Comparison of ENCODE assay signal across 15 cellular contexts in the genomic region with DNA sequence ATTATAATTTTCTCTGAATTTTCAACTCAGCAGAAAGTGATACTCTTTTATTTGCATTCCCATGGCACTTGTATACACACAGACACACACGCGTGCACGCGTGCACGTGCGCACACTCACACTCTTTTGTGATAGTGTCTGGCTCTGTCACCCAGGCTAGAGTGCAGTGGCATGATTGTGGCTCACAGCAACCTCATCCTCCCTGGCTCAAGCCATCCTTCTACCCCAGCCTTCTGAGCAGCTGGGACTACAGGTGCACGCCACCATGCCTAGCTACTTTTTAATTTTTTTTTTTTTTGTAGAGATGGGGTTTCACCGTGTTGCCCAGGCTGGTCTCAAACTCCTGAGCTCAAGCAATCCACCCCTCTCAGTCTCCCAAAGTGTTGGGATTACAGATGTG.
A peak's percentile ranks its signal among the peaks of the same experiment; 100 is the strongest.
DNase-seq lines count a peak whose midpoint lies in the region; ATAC-seq and TF ChIP-seq lines count a peak whose summit lies in the region.
"Had no signal": no experiment of that assay in that cellular context is flagged by ENCODE, and none has a peak within 500 bp of the region (broad histone marks: within the 10 kb centered on the region; RNA-seq: fewer than 3 reads in every experiment).

No MANE protein-coding gene starts in this region.

- no peak overlapping the region for H3K4me3 Mint-ChIP-seq in activated T-cell treated with anti-CD3 and anti-CD28 coated beads, Interleukin-2, amount 50 U/mL, for 72 hours
- H3K4me3 Mint-ChIP-seq: CD14-positive monocyte; CD4-positive, alpha-beta T cell; CD8-positive, alpha-beta memory T cell; HFFc6 had no signal

- H3K4me3 ChIP-seq in colonic mucosa, result no peak overlapping the region
- H3K4me3 ChIP-seq: HAP-1 had no signal

- no peaks in the 10 kb centered on the region for H3K9me3 ChIP-seq in colonic mucosa
- H3K9me3 ChIP-seq: HAP-1 had no signal

- no peaks in the 10 kb centered on the region for H3K27me3 ChIP-seq in colonic mucosa

- ATAC-seq in activated T-cell treated with anti-CD3 and anti-CD28 coated beads, Interleukin-2, amount 50 U/mL, for 72 hours (replicated peaks in 1 of 2), result no peak
- ATAC-seq in HG02884 (IDR thresholded peaks at IDR 0.05; ENCODE audit: unreplicated experiment), result no peak

- H3K4me1 ChIP-seq in colonic mucosa, result no peaks in the 10 kb centered on the region
- H3K4me1 ChIP-seq: HAP-1 had no signal

- H3K27me3 Mint-ChIP-seq in activated T-cell treated with anti-CD3 and anti-CD28 coated beads, Interleukin-2, amount 50 U/mL, for 72 hours (ENCODE audit: low read depth), result no peaks in the 10 kb centered on the region
- H3K27me3 Mint-ChIP-seq: CD4-positive, alpha-beta T cell had no signal

- TF ChIP-seq CTCF in colonic mucosa (IDR thresholded peaks at IDR 0.05), result no peak

- intact Hi-C loops in colonic mucosa (cut with DNase I), result no loop called here

- peak overlapping the region; percentile 1 for H3K27ac ChIP-seq in colonic mucosa
- H3K27ac ChIP-seq: 22Rv1 had no signal

- H3K27ac Mint-ChIP-seq in activated T-cell treated with anti-CD3 and anti-CD28 coated beads, Interleukin-2, amount 50 U/mL, for 72 hours, result peak overlapping the region; percentile 27
- H3K27ac Mint-ChIP-seq: CD14-positive monocyte; CD4-positive, alpha-beta T cell; CD8-positive, alpha-beta memory T cell; HFFc6 had no signal

- no peaks in the 10 kb centered on the region for H3K36me3 Mint-ChIP-seq in activated T-cell treated with anti-CD3 and anti-CD28 coated beads, Interleukin-2, amount 50 U/mL, for 72 hours (ENCODE audit: insufficient read depth in 2 of 2)
- H3K36me3 Mint-ChIP-seq: CD14-positive monocyte; CD8-positive, alpha-beta memory T cell had no signal

- peaks cover 0 to 2% of the 10 kb centered on the region in 2 donors for H3K9me3 Mint-ChIP-seq in activated T-cell treated with anti-CD3 and anti-CD28 coated beads, Interleukin-2, amount 50 U/mL, for 72 hours
- H3K9me3 Mint-ChIP-seq: CD4-positive, alpha-beta T cell; HFFc6 had no signal

- no peaks in the 10 kb centered on the region for H3K36me3 ChIP-seq in colonic mucosa
- H3K36me3 ChIP-seq: HAP-1 had no signal

- no peak for DNase-seq in activated T-cell treated with anti-CD3 and anti-CD28 coated beads, Interleukin-2, amount 50 U/mL, for 72 hours
- DNase-seq in activated T-cell treated with anti-CD3 and anti-CD28 coated beads, Interleukin-2, amount 50 U/mL, for 1 hour, result no peak
- DNase-seq in NAMALWA (ENCODE audit: low spot score) (peak; percentile 49), colonic mucosa (no peak), globus pallidus (ENCODE audit: low spot score) (no peak)
- DNase-seq: CD4-positive, alpha-beta T cell; CD8-positive, alpha-beta memory T cell; DMS 273 treated with DMSO at 0.1 percent for 48 hours; DMS79; GOT3; HFFc6 had no signal

- H3K4me1 Mint-ChIP-seq in activated T-cell treated with anti-CD3 and anti-CD28 coated beads, Interleukin-2, amount 50 U/mL, for 72 hours (ENCODE audit: low read depth), result no peaks in the 10 kb centered on the region
- H3K4me1 Mint-ChIP-seq: CD8-positive, alpha-beta memory T cell had no signal

- H3K9ac ChIP-seq in colonic mucosa (ENCODE audit: low read depth in 2 of 2, low read length in 2 of 2), result no peak overlapping the region
